Comparison of ENCODE assay signal across 28 cellular contexts in the genomic region with DNA sequence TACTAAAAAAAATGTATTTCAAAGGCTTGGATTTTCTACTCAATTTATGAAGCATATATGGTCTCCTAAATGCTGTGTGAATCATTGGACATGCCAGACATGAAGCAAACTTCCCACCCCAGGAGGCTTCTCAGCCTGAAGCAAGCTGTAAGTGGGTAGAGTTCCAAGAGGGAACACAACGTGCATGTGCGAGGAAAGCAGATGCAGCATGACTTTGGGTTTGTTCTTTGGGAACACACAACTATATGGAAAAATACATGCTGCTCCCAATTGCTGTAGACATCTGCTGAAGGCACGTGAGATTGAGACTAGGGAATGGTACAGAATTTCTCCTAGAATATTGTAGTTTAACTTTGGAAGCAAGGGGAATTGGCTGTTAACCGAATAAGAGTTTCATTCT. TPM values are rescaled to one million over a fixed set of nuclear protein-coding genes. Genes with fewer than 3 reads are reported as not detected.
"Had no signal": no experiment of that assay in that cellular context is flagged by ENCODE, and none has a peak within 500 bp of the region (broad histone marks: within the 10 kb centered on the region; RNA-seq: fewer than 3 reads in every experiment).

No MANE protein-coding gene starts in this region.

- H3K27ac ChIP-seq: adrenal gland, breast epithelium, hepatocyte, left lung, spleen, upper lobe of left lung had no signal

- H3K36me3 Mint-ChIP-seq: activated naive CD8-positive, alpha-beta T cell; immature natural killer cell had no signal

- H3K27me3 ChIP-seq: adrenal gland, breast epithelium, hepatocyte, left lung, upper lobe of left lung had no signal

- H3K4me1 Mint-ChIP-seq: activated B cell treated with CpG ODN at 0.5 μM for 24 hours; activated CD4-positive, alpha-beta T cell treated with anti-CD3 and anti-CD28 coated beads for 36 hours; activated T-helper 17 cell treated with anti-CD3 and anti-CD28 coated beads, Interleukin-2, amount 50 U/mL, for 72 hours; central memory CD8-positive, alpha-beta T cell; immature natural killer cell had no signal

- H3K4me1 ChIP-seq: adrenal gland, breast epithelium, left lung, spleen, upper lobe of left lung had no signal

- H3K9me3 Mint-ChIP-seq: activated B cell treated with CpG ODN at 0.5 μM for 24 hours; activated T-helper 17 cell treated with anti-CD3 and anti-CD28 coated beads, Interleukin-2, amount 50 U/mL, for 72 hours; central memory CD8-positive, alpha-beta T cell; T-helper 1 cell treated with Interleukin-12 subunit alpha and Interleukin-12 subunit beta and Interleukin-4 antibody, amounts not matched to agents 30 μg/mL and 1 μg/mL, for 36 hours had no signal

- H3K79me2 ChIP-seq: hepatocyte had no signal

- ATAC-seq: activated CD4-positive, alpha-beta T cell treated with anti-CD3 and anti-CD28 coated beads for 36 hours; activated T-helper 17 cell treated with anti-CD3 and anti-CD28 coated beads, Interleukin-2, amount 50 U/mL, for 72 hours; left lung; sciatic nerve had no signal

- H3K4me2 ChIP-seq: hepatocyte had no signal

- H3K27ac Mint-ChIP-seq: activated B cell treated with CpG ODN at 0.5 μM for 24 hours; activated CD4-positive, alpha-beta T cell treated with anti-CD3 and anti-CD28 coated beads for 36 hours; activated naive CD8-positive, alpha-beta T cell; activated T-cell treated with anti-CD3 and anti-CD28 coated beads, Interleukin-2, amount 50 U/mL, for 24 hours; activated T-helper 17 cell treated with anti-CD3 and anti-CD28 coated beads, Interleukin-2, amount 50 U/mL, for 72 hours; immature natural killer cell; T-helper 1 cell treated with Interleukin-12 subunit alpha and Interleukin-12 subunit beta and Interleukin-4 antibody, amounts not matched to agents 30 μg/mL and 1 μg/mL, for 36 hours had no signal

- H3K4me3 ChIP-seq: adrenal gland, breast epithelium, hepatocyte, left lung, lung, spleen, upper lobe of left lung had no signal

- DNase-seq: activated B cell treated with CpG ODN at 0.5 μM for 24 hours; activated CD4-positive, alpha-beta T cell treated with anti-CD3 and anti-CD28 coated beads for 36 hours; activated CD4-positive, alpha-beta T cell treated with anti-CD3 and anti-CD28 coated beads, Interleukin-2, amount 50 U/mL, for 4 hours; activated CD8-positive, alpha-beta memory T cell treated with anti-CD3 and anti-CD28 coated beads for 24 hours; activated CD8-positive, alpha-beta memory T cell treated with anti-CD3 and anti-CD28 coated beads, Interleukin-2, amount 50 U/mL, for 4 hours; activated T-cell treated with anti-CD3 and anti-CD28 coated beads, Interleukin-2, amount 50 U/mL, for 24 hours; adrenal gland; cortex of kidney; foreskin melanocyte; glutamatergic neuron; immature natural killer cell; kidney glomerular epithelial cell; left lung; occipital lobe; spleen; stimulated activated CD4-positive, alpha-beta T cell treated with anti-CD3 and anti-CD28 coated beads, Interleukin-4, amount 100 ng/mL, for 1 hour; stimulated activated naive CD4-positive, alpha-beta T cell; T1000; upper lobe of left lung had no signal

- H3K36me3 ChIP-seq: adrenal gland, breast epithelium, left lung, spleen, upper lobe of left lung had no signal

- H3K4me3 Mint-ChIP-seq: activated B cell treated with CpG ODN at 0.5 μM for 24 hours; activated CD4-positive, alpha-beta T cell treated with anti-CD3 and anti-CD28 coated beads for 36 hours; activated naive CD8-positive, alpha-beta T cell; activated T-cell treated with anti-CD3 and anti-CD28 coated beads, Interleukin-2, amount 50 U/mL, for 24 hours; activated T-helper 17 cell treated with anti-CD3 and anti-CD28 coated beads, Interleukin-2, amount 50 U/mL, for 72 hours; central memory CD8-positive, alpha-beta T cell; immature natural killer cell; T-helper 1 cell treated with Interleukin-12 subunit alpha and Interleukin-12 subunit beta and Interleukin-4 antibody, amounts not matched to agents 30 μg/mL and 1 μg/mL, for 36 hours had no signal

- H2AFZ ChIP-seq: hepatocyte had no signal

- H3K9me3 ChIP-seq: adrenal gland, breast epithelium, left lung, spleen, upper lobe of left lung had no signal

RNA-seq across cellular contexts. Expression of a gene that starts 55.1 kb away (rescaled TPM):
- total RNA-seq: activated B cell treated with CpG ODN at 0.5 μM for 24 hours; activated CD4-positive, alpha-beta T cell treated with anti-CD3 and anti-CD28 coated beads for 36 hours; activated T-helper 17 cell treated with anti-CD3 and anti-CD28 coated beads, Interleukin-2, amount 50 U/mL, for 72 hours; mononuclear cell had no signal
- polyA plus RNA-seq: immature natural killer cell had no signal
